In genomic region chr3:52681610-52682009, GRCh38 we compare ENCODE assay signal across 9 cellular contexts. TPM values are rescaled to one million over a fixed set of nuclear protein-coding genes. Genes with fewer than 3 reads are reported as not detected.
A peak's percentile ranks its signal among the peaks of the same experiment; 100 is the strongest.
DNase-seq lines count a peak whose midpoint lies in the region; ATAC-seq, FAIRE-seq and TF ChIP-seq lines count a peak whose summit lies in the region.
"Had no signal": no experiment of that assay in that cellular context is flagged by ENCODE, and none has a peak within 500 bp of the region (broad histone marks: within the 10 kb centered on the region; RNA-seq: fewer than 3 reads in every experiment).

No MANE protein-coding gene starts in this region.

- POLR2A ChIA-PET in PC-3 (lab: Charles Lee; ENCODE audit: unreplicated experiment): interaction anchor here (0.5 kb wide), 1 partner anchor 45 kb away, joined by 5 read pairs; no protein-coding TSS in a partner anchor

- H3K9ac ChIP-seq in PC-3 (ENCODE audit: low read length): peak overlapping the region; percentile 2; the same call in 1 of the 2 replicates
- H3K9ac ChIP-seq in smooth muscle cell (ENCODE audit: low read depth): peak overlapping the region; percentile 2

- no peaks in the 10 kb centered on the region for H3K27me3 ChIP-seq in PC-3 (ENCODE audit: low read length)
- no peaks in the 10 kb centered on the region for H3K27me3 ChIP-seq in smooth muscle cell (ENCODE audit: low read depth)

- FAIRE-seq in GM12892 (lab: Jason Lieb, UNC): peak; percentile 46

- 92% methylated on average over 3 of the region's 3 CpGs for WGBS in smooth muscle cell (ENCODE audit: low lambda C conversion rate)

- H3F3A ChIP-seq in PC-3 (ENCODE audit: low read length, unreplicated experiment): no peaks in the 10 kb centered on the region
- no peaks in the 10 kb centered on the region for H3F3A ChIP-seq in smooth muscle cell (ENCODE audit: low read depth)

- H3K4me3 ChIP-seq in PC-3 (ENCODE audit: low read length): no peak overlapping the region
- H3K4me3 ChIP-seq in smooth muscle cell: no peak overlapping the region
- H3K4me3 ChIP-seq: HAP-1 had no signal

- H3K4me2 ChIP-seq in PC-3 (ENCODE audit: low read length) (peak overlapping the region; percentile 29), smooth muscle cell (no peak overlapping the region)

- no peak for ATAC-seq in PC-3

- H3K27ac ChIP-seq in PC-3 (ENCODE audit: low read length) (peak overlapping the region; percentile 42), epithelial cell of prostate (peak overlapping the region; percentile 24), smooth muscle cell (ENCODE audit: low read depth) (peak overlapping the region; percentile 37)

- H3K4me1 ChIP-seq in PC-3 (ENCODE audit: insufficient read depth, low read length): peaks cover 26% of the 10 kb centered on the region
- H3K4me1 ChIP-seq in smooth muscle cell (ENCODE audit: low read depth): peaks cover 8% of the 10 kb centered on the region

- H3K79me2 ChIP-seq in PC-3 (ENCODE audit: low read length) (peaks cover 73% of the 10 kb centered on the region), smooth muscle cell (ENCODE audit: low read depth) (peaks cover 78% of the 10 kb centered on the region)

- H3K9me2 ChIP-seq in PC-3 (replicated peaks; ENCODE audit: low read length): no peaks in the 10 kb centered on the region

- no peak for TF ChIP-seq POLR2A in GM12892 (IDR thresholded peaks at IDR 0.05; ENCODE audit: low read depth, low read length)

- CTCF ChIA-PET in PC-3 (lab: Charles Lee): no interaction called here

- TF ChIP-seq CTCF in PC-3 (conservative IDR thresholded peaks at IDR 0.05; ENCODE audit: low read depth, low read length) (no peak), smooth muscle cell (IDR thresholded peaks at IDR 0.05; ENCODE audit: borderline replicate concordance, insufficient read depth, poor library complexity, severe bottlenecking) (no peak)

- no peaks in the 10 kb centered on the region for H3K9me3 ChIP-seq in PC-3 (ENCODE audit: low read length)
- no peaks in the 10 kb centered on the region for H3K9me3 ChIP-seq in smooth muscle cell (replicated peaks; ENCODE audit: low read depth)
- H3K9me3 ChIP-seq: HAP-1 had no signal

- H3K36me3 ChIP-seq in PC-3 (ENCODE audit: low read depth, low read length) (peaks cover 32% of the 10 kb centered on the region), smooth muscle cell (ENCODE audit: low read depth) (peaks cover 18% of the 10 kb centered on the region)

- intact Hi-C loops in PC-3 (cut with micrococcal nuclease): loop anchor here (10.0 kb wide), 1 partner anchor 147 kb away; the partner anchor contains the start of genes NT5DC2 and UQCC5

- no TSS peak for BruUV-seq in PC-3 (replicated peaks; lab: Mats Ljungman, UMichigan)

- peaks cover 2% of the 10 kb centered on the region for H4K20me1 ChIP-seq in PC-3 (ENCODE audit: low read length)
- peaks cover 22% of the 10 kb centered on the region for H4K20me1 ChIP-seq in smooth muscle cell (ENCODE audit: low read depth)

- H2AFZ ChIP-seq in PC-3 (ENCODE audit: low read length): no peak overlapping the region
- no peak overlapping the region for H2AFZ ChIP-seq in smooth muscle cell (ENCODE audit: low read depth)

- DNase-seq in GM12892 (ENCODE audit: insufficient read length): no peak
- DNase-seq in PC-3: no peak
- no peak for DNase-seq in epithelial cell of prostate (ENCODE audit: low read depth, low spot score)
- no peak for DNase-seq in smooth muscle cell (lab: John Stamatoyannopoulos, UW; ENCODE audit: unreplicated experiment)
- DNase-seq in NCI-H510A (lab: John Stamatoyannopoulos, UW): no peak
- no peak for DNase-seq in SKM-1 (lab: John Stamatoyannopoulos, UW; ENCODE audit: unreplicated experiment)
- no peak for DNase-seq in DMS 273 treated with DMSO at 0.1 percent for 48 hours (lab: John Stamatoyannopoulos, UW)
- DNase-seq: activated CD4-positive, alpha-beta T cell treated with anti-CD3 and anti-CD28 coated beads, Interleukin-2, amount 50 U/mL, for 1 hour had no signal

RNA-seq across cellular contexts. Expression of gene PBRM1, which starts 4.1 kb away (rescaled TPM):
- polyA plus RNA-seq in GM12892 (2012; ENCODE audit: missing spikeins): 28.7 TPM
- total RNA-seq in PC-3 (2014; rRNA removed) (59.7 and 67.8 TPM in 2 replicates), smooth muscle cell (56.4 and 62.8 TPM in 2 replicates)
- 27.6 and 28.9 TPM in 2 replicates for polyA plus RNA-seq in smooth muscle cell

RNA-seq across cellular contexts. Expression of gene GNL3, which starts 4.2 kb away (rescaled TPM):
- polyA plus RNA-seq in GM12892 (2012; ENCODE audit: missing spikeins): 191 TPM
- total RNA-seq in PC-3 (2014; rRNA removed) (219 TPM in 2 replicates), smooth muscle cell (131 and 146 TPM in 2 replicates)
- polyA plus RNA-seq in smooth muscle cell: 89.4 and 106 TPM in 2 replicates

RNA-seq across cellular contexts. Expression of gene GLT8D1, which starts 24.0 kb away (rescaled TPM):
- 48.0 TPM for polyA plus RNA-seq in GM12892 (2012; ENCODE audit: missing spikeins)
- total RNA-seq in PC-3 (2014; rRNA removed) (53.6 and 70.2 TPM in 2 replicates), smooth muscle cell (110 and 151 TPM in 2 replicates)
- polyA plus RNA-seq in smooth muscle cell: 126 and 133 TPM in 2 replicates

RNA-seq across cellular contexts. Expression of gene SPCS1, which starts 24.3 kb away (rescaled TPM):
- 176 TPM for polyA plus RNA-seq in GM12892 (2012; ENCODE audit: missing spikeins)
- total RNA-seq in PC-3 (2014; rRNA removed) (114 and 133 TPM in 2 replicates), smooth muscle cell (301 and 409 TPM in 2 replicates)
- 328 and 329 TPM in 2 replicates for polyA plus RNA-seq in smooth muscle cell
